Comparison of ENCODE assay signal across 36 cellular contexts in genomic region chr16:69307856-69308255, GRCh38. TPM values are rescaled to one million over a fixed set of nuclear protein-coding genes. Genes with fewer than 3 reads are reported as not detected.
"Had no signal": no experiment of that assay in that cellular context is flagged by ENCODE, and none has a peak within 500 bp of the region (broad histone marks: within the 10 kb centered on the region; RNA-seq: fewer than 3 reads in every experiment).

No MANE protein-coding gene starts in this region.

- DNase-seq: Karpas-422, Kasumi-1, MG63, MM.1S, MV-4-11, NCI-H1048, NCI-H1092, NCI-H1092 treated with DMSO at 0.1 percent for 48 hours, NCI-H1105, NCI-H1105 treated with DMSO at 0.1 percent for 48 hours, NCI-H1417, NCI-H1417 treated with DMSO at 0.1 percent for 48 hours, NCI-H1436, NCI-H1436 treated with DMSO at 0.1 percent for 48 hours, NCI-H146, NCI-H1694, NCI-H1694 treated with DMSO at 0.1 percent for 48 hours, NCI-H187, NCI-H187 treated with DMSO at 0.1 percent for 48 hours, NCI-H1930, NCI-H2029, NCI-H2029 treated with DMSO at 0.1 percent for 48 hours, NCI-H2081, NCI-H2081 treated with DMSO at 0.1 percent for 48 hours, NCI-H2107, NCI-H2171, NCI-H2171 treated with DMSO at 0.1 percent for 48 hours, NCI-H2227 treated with DMSO at 0.1 percent for 48 hours, NCI-H226, NCI-H345, NCI-H446, NCI-H446 treated with DMSO at 0.1 percent for 48 hours, NCI-H510A, NCI-H510A treated with DMSO at 0.1 percent for 48 hours had no signal

- H3K36me3 ChIP-seq: MG63 had no signal

- H3K9me3 ChIP-seq: MG63 had no signal

- H3K27me3 ChIP-seq: MG63 had no signal

- H3K4me3 ChIP-seq: MG63 had no signal

RNA-seq across cellular contexts. Expression of gene TMED6, which starts 43.7 kb away (rescaled TPM):
- total RNA-seq: LHCN-M2, M059J had no signal
